Comparison of ENCODE assay signal across 28 cellular contexts in the genomic region with DNA sequence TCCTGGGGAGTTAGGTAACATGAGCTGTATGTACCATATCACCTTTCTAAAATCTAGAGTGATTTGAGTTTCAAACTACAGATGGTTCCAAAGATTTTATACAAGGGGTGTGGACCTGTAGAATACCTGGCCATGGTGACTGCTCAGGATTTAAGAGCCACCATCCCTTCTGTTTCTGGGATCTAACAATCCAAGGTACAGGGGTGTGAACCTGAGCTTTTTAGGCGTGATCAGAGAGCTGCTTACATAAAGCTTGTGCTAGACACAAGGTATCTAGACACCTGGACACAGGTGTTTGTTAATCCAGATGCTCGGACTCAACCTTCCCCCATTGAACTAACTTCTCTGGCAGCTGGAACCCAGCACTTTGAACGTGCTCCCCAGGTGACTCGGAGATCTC.
"Had no signal": no experiment of that assay in that cellular context is flagged by ENCODE, and none has a peak within 500 bp of the region (broad histone marks: within the 10 kb centered on the region; RNA-seq: fewer than 3 reads in every experiment).

No MANE protein-coding gene starts in this region.

- H3K9me3 ChIP-seq: neutrophil, ovary, psoas muscle, tibial artery had no signal

- H3K27ac ChIP-seq: brain microvascular endothelial cell, foreskin keratinocyte, left ventricle myocardium inferior, neutrophil, psoas muscle, tibial artery had no signal

- H3K27ac Mint-ChIP-seq: activated B cell treated with CpG ODN at 0.5 μM for 24 hours; activated CD4-positive, alpha-beta T cell treated with anti-CD3 and anti-CD28 coated beads for 36 hours; activated naive CD4-positive, alpha-beta T cell treated with anti-CD3 and anti-CD28 coated beads, Interleukin-2, amount 50 U/mL, for 72 hours; activated T-cell treated with anti-CD3 and anti-CD28 coated beads, Interleukin-2, amount 50 U/mL, for 24 hours; activated T-helper 17 cell treated with anti-CD3 and anti-CD28 coated beads, Interleukin-2, amount 50 U/mL, for 72 hours; immature natural killer cell; naive thymus-derived CD8-positive, alpha-beta T cell; stimulated activated effector memory CD8-positive, alpha-beta T cell treated with anti-CD3 and anti-CD28 coated beads, Interleukin-12 subunit alpha, Interleukin-12 subunit beta, amount 100 ng/mL, for 72 hours; stimulated activated naive CD8-positive, alpha-beta T cell treated with anti-CD3 and anti-CD28 coated beads, Interleukin-15, amount 100 ng/mL, for 72 hours had no signal

- DNase-seq: activated B cell treated with CpG ODN at 0.5 μM for 24 hours; activated CD4-positive, alpha-beta T cell treated with anti-CD3 and anti-CD28 coated beads for 36 hours; activated CD4-positive, alpha-beta T cell treated with anti-CD3 and anti-CD28 coated beads, Interleukin-2, amount 50 U/mL, for 4 hours; activated CD8-positive, alpha-beta memory T cell treated with anti-CD3 and anti-CD28 coated beads for 24 hours; activated CD8-positive, alpha-beta memory T cell treated with anti-CD3 and anti-CD28 coated beads, Interleukin-2, amount 50 U/mL, for 4 hours; activated T-cell treated with anti-CD3 and anti-CD28 coated beads, Interleukin-2, amount 50 U/mL, for 24 hours; aorta; brain microvascular endothelial cell; central memory CD4-positive, alpha-beta T cell; dermis blood vessel endothelial cell; effector CD8-positive, alpha-beta T cell; foreskin keratinocyte; immature natural killer cell; kidney glomerular epithelial cell; left ventricle myocardium inferior; naive thymus-derived CD8-positive, alpha-beta T cell; ovary; psoas muscle; right cardiac atrium; stimulated activated CD4-positive, alpha-beta T cell treated with anti-CD3 and anti-CD28 coated beads, Interleukin-2, amount 100 ng/mL, for 24 hours; stimulated activated naive CD8-positive, alpha-beta T cell treated with anti-CD3 and anti-CD28 coated beads, Interleukin-15, amount 100 ng/mL, for 72 hours; T1000; tibial artery had no signal

- H3K36me3 ChIP-seq: brain microvascular endothelial cell, left ventricle myocardium inferior, neutrophil, ovary, tibial artery had no signal

- H3K4me3 ChIP-seq: left ventricle myocardium inferior, ovary, psoas muscle, skin epidermis, tibial artery had no signal

- H3K4me3 Mint-ChIP-seq: activated B cell treated with CpG ODN at 0.5 μM for 24 hours; activated CD4-positive, alpha-beta T cell treated with anti-CD3 and anti-CD28 coated beads for 36 hours; activated T-cell treated with anti-CD3 and anti-CD28 coated beads, Interleukin-2, amount 50 U/mL, for 24 hours; activated T-helper 17 cell treated with anti-CD3 and anti-CD28 coated beads, Interleukin-2, amount 50 U/mL, for 72 hours; immature natural killer cell; naive thymus-derived CD8-positive, alpha-beta T cell; stimulated activated effector memory CD8-positive, alpha-beta T cell treated with anti-CD3 and anti-CD28 coated beads, Interleukin-12 subunit alpha, Interleukin-12 subunit beta, amount 100 ng/mL, for 72 hours; stimulated activated naive CD8-positive, alpha-beta T cell treated with anti-CD3 and anti-CD28 coated beads, Interleukin-15, amount 100 ng/mL, for 72 hours had no signal

- H3K9me3 Mint-ChIP-seq: activated T-helper 17 cell treated with anti-CD3 and anti-CD28 coated beads, Interleukin-2, amount 50 U/mL, for 72 hours; immature natural killer cell; stimulated activated effector memory CD8-positive, alpha-beta T cell treated with anti-CD3 and anti-CD28 coated beads, Interleukin-12 subunit alpha, Interleukin-12 subunit beta, amount 100 ng/mL, for 72 hours had no signal

- ATAC-seq: activated CD4-positive, alpha-beta T cell treated with anti-CD3 and anti-CD28 coated beads for 36 hours; activated naive CD4-positive, alpha-beta T cell treated with anti-CD3 and anti-CD28 coated beads, Interleukin-2, amount 50 U/mL, for 72 hours; activated T-helper 17 cell treated with anti-CD3 and anti-CD28 coated beads, Interleukin-2, amount 50 U/mL, for 72 hours; foreskin keratinocyte; naive thymus-derived CD8-positive, alpha-beta T cell; right cardiac atrium; stimulated activated effector memory CD8-positive, alpha-beta T cell treated with anti-CD3 and anti-CD28 coated beads, Interleukin-12 subunit alpha, Interleukin-12 subunit beta, amount 100 ng/mL, for 72 hours; stimulated activated naive CD8-positive, alpha-beta T cell treated with anti-CD3 and anti-CD28 coated beads, Interleukin-15, amount 100 ng/mL, for 72 hours had no signal

- H3K4me1 ChIP-seq: foreskin keratinocyte, psoas muscle had no signal

- H3K4me1 Mint-ChIP-seq: activated B cell treated with CpG ODN at 0.5 μM for 24 hours; immature natural killer cell; stimulated activated effector memory CD8-positive, alpha-beta T cell treated with anti-CD3 and anti-CD28 coated beads, Interleukin-12 subunit alpha, Interleukin-12 subunit beta, amount 100 ng/mL, for 72 hours had no signal

- H3K36me3 Mint-ChIP-seq: immature natural killer cell; naive thymus-derived CD8-positive, alpha-beta T cell; stimulated activated effector memory CD8-positive, alpha-beta T cell treated with anti-CD3 and anti-CD28 coated beads, Interleukin-12 subunit alpha, Interleukin-12 subunit beta, amount 100 ng/mL, for 72 hours had no signal

- H3K27me3 ChIP-seq: neutrophil, ovary, tibial artery had no signal
